ENCODE assay signal across 8 cellular contexts in genomic region chr1:120356170-120356569, GRCh38. TPM values are rescaled to one million over a fixed set of nuclear protein-coding genes. Genes with fewer than 3 reads are reported as not detected.
DNase-seq lines count a peak whose midpoint lies in the region; ATAC-seq and TF ChIP-seq lines count a peak whose summit lies in the region.
"Not testable (repeated sequence)": the region's sequence is repeated elsewhere in the genome, so short reads cannot be mapped to it uniquely, and the experiment has no call there.

No MANE protein-coding gene starts in this region.

- DNase-seq in AG10803 (ENCODE audit: low read depth) (peak; percentile 0), NCI-H1092 treated with DMSO at 0.1 percent for 48 hours (lab: John Stamatoyannopoulos, UW) (peak; percentile 6), SJCRH30 (peak; percentile 24 to 38), endothelial cell (ENCODE audit: low spot score) (peak; percentile 2), left lobe of liver (ENCODE audit: low spot score) (peak; percentile 49), retinal pigment epithelial cell (ENCODE audit: low read depth) (peak; percentile 0)
- DNase-seq in GM12864 (ENCODE audit: low read depth), result not testable (repeated sequence)
- DNase-seq in activated T-cell treated with anti-CD3 and anti-CD28 coated beads, Interleukin-2, amount 50 U/mL, for 24 hours, result peak; percentile 24

- not testable (repeated sequence) for H3K4me3 ChIP-seq in AG10803 (ENCODE audit: low read length); GM12864 (ENCODE audit: low read depth, low read length); SJCRH30; retinal pigment epithelial cell (ENCODE audit: low read length)

- not testable (repeated sequence) for ATAC-seq in left lobe of liver

- not testable (repeated sequence) for H3K9me3 ChIP-seq in SJCRH30 (replicated peaks)

- not testable (repeated sequence) for H3K4me1 ChIP-seq in SJCRH30

- H3K27me3 ChIP-seq in SJCRH30, result not testable (repeated sequence)

- H3K9me3 Mint-ChIP-seq in activated T-cell treated with anti-CD3 and anti-CD28 coated beads, Interleukin-2, amount 50 U/mL, for 24 hours; endothelial cell (ENCODE audit: unreplicated experiment): not testable (repeated sequence)

- H3K27ac Mint-ChIP-seq in activated T-cell treated with anti-CD3 and anti-CD28 coated beads, Interleukin-2, amount 50 U/mL, for 24 hours; endothelial cell (ENCODE audit: unreplicated experiment): not testable (repeated sequence)

- not testable (repeated sequence) for H3K27ac ChIP-seq in SJCRH30

- H3K27me3 Mint-ChIP-seq in activated T-cell treated with anti-CD3 and anti-CD28 coated beads, Interleukin-2, amount 50 U/mL, for 24 hours; endothelial cell (ENCODE audit: unreplicated experiment): not testable (repeated sequence)

- H3K4me3 Mint-ChIP-seq in activated T-cell treated with anti-CD3 and anti-CD28 coated beads, Interleukin-2, amount 50 U/mL, for 24 hours; endothelial cell (ENCODE audit: unreplicated experiment): not testable (repeated sequence)

- TF ChIP-seq CTCF in AG10803 (conservative IDR thresholded peaks at IDR 0.05; ENCODE audit: low read length); endothelial cell (IDR thresholded peaks at IDR 0.05; ENCODE audit: unreplicated experiment): not testable (repeated sequence)
- TF ChIP-seq CTCF in GM12864 (IDR thresholded peaks at IDR 0.05; ENCODE audit: low read depth, low read length, missing control alignments) (peak; percentile 15), retinal pigment epithelial cell (conservative IDR thresholded peaks at IDR 0.05; ENCODE audit: low read depth, low read length) (peak; percentile 12)

- not testable (repeated sequence) for H3K36me3 Mint-ChIP-seq in activated T-cell treated with anti-CD3 and anti-CD28 coated beads, Interleukin-2, amount 50 U/mL, for 24 hours (ENCODE audit: low read depth); endothelial cell (ENCODE audit: low read depth, unreplicated experiment)

- H3K4me1 Mint-ChIP-seq in activated T-cell treated with anti-CD3 and anti-CD28 coated beads, Interleukin-2, amount 50 U/mL, for 24 hours (ENCODE audit: low read depth); endothelial cell (ENCODE audit: unreplicated experiment): not testable (repeated sequence)

- H3K36me3 ChIP-seq in SJCRH30, result not testable (repeated sequence)

RNA-seq across cellular contexts. Expression of gene NBPF8, which starts 58.7 kb away (rescaled TPM):
- 7.4 and 9.2 TPM in 2 replicates for total RNA-seq in SJCRH30 (2014; rRNA removed; shearing (Covaris generic))
- total RNA-seq in endothelial cell (ENCODE audit: unreplicated experiment), result 15.6 TPM
- 19.6 TPM for total RNA-seq in left lobe of liver
